In the genomic region with DNA sequence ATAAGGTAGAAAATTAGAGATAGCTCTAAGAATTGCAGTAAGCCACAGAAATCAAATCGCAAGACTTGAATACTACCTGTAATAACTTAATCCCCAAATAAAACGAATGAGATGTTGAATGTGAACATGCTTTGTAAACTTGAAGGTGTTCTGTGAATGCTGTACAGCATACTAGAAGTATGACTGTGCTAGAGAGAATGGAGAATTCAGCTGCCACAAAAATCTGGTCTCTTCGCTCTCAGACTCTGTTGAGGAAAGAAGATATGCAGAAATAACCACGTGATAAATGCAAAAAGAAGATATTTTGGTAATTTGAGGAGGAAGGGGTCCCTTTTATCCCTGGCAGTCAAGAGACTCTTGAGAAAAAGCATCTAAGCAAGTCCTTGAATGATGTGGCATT, we compare ENCODE assay signal across 14 cellular contexts. TPM values are rescaled to one million over a fixed set of nuclear protein-coding genes. Genes with fewer than 3 reads are reported as not detected.
DNase-seq lines count a peak whose midpoint lies in the region; FAIRE-seq and TF ChIP-seq lines count a peak whose summit lies in the region.
"Had no signal": no experiment of that assay in that cellular context is flagged by ENCODE, and none has a peak within 500 bp of the region (broad histone marks: within the 10 kb centered on the region; RNA-seq: fewer than 3 reads in every experiment).

No MANE protein-coding gene starts in this region.

- peaks cover 69% of the 10 kb centered on the region for H3K4me1 ChIP-seq in muscle layer of colon (ENCODE audit: insufficient read depth, low read length)

- TF ChIP-seq CTCF in GM12864 (IDR thresholded peaks at IDR 0.05; ENCODE audit: low read depth, low read length, missing control alignments) (no peak), chondrocyte (IDR thresholded peaks at IDR 0.05) (no peak), D721Med (IDR thresholded peaks at IDR 0.05; ENCODE audit: insufficient read depth, missing control alignments) (no peak)

- H3K4me3 Mint-ChIP-seq in chondrocyte (ENCODE audit: unreplicated experiment): no peak overlapping the region

- H3K9ac ChIP-seq in muscle layer of colon (ENCODE audit: low read length): no peak overlapping the region

- DNase-seq in AG08396 (ENCODE audit: low spot score) (peak; percentile 59), GM12864 (ENCODE audit: low read depth) (no peak), chondrocyte (ENCODE audit: low spot score) (no peak), GM19240 (ENCODE audit: insufficient read length, low spot score) (no peak), NCI-H1694 treated with DMSO at 0.1 percent for 48 hours (lab: John Stamatoyannopoulos, UW) (no peak), D721Med (ENCODE audit: insufficient read length, low spot score) (no peak), GOT3 (lab: John Stamatoyannopoulos, UW) (no peak)
- DNase-seq: activated CD4-positive, alpha-beta T cell treated with anti-CD3 and anti-CD28 coated beads, Interleukin-2, amount 50 U/mL, for 1 hour; amygdala; kidney glomerular epithelial cell; ovary; stimulated activated CD4-positive, alpha-beta T cell treated with anti-CD3 and anti-CD28 coated beads, Interleukin-4, amount 100 ng/mL, for 4 hours had no signal

- peaks cover 54% of the 10 kb centered on the region for H3K4me1 Mint-ChIP-seq in chondrocyte (ENCODE audit: low read depth)

- H3K27ac ChIP-seq in muscle layer of colon (ENCODE audit: low read depth, low read length): peak overlapping the region; percentile 78
- H3K27ac ChIP-seq: ovary had no signal

- H3K4me3 ChIP-seq in GM12864 (ENCODE audit: low read depth, low read length) (peak overlapping the region; percentile 41), muscle layer of colon (ENCODE audit: low read depth in 1 of 2, low read length in 2 of 2) (no peak overlapping the region)
- H3K4me3 ChIP-seq: ovary, tibial nerve had no signal

- no peaks in the 10 kb centered on the region for H3K9me3 Mint-ChIP-seq in chondrocyte (ENCODE audit: low read depth)

- H3K27ac Mint-ChIP-seq in chondrocyte (ENCODE audit: unreplicated experiment): peak overlapping the region; percentile 76

- H3K9me3 ChIP-seq in muscle layer of colon (ENCODE audit: low read length): no peaks in the 10 kb centered on the region
- H3K9me3 ChIP-seq: ovary, tibial nerve had no signal

- peaks cover 28% of the 10 kb centered on the region for H3K36me3 ChIP-seq in muscle layer of colon (ENCODE audit: insufficient read depth, low read length)
- H3K36me3 ChIP-seq: ovary had no signal

- H3K36me3 Mint-ChIP-seq in chondrocyte (ENCODE audit: low read depth): peaks cover 24% of the 10 kb centered on the region

- H3K27me3 Mint-ChIP-seq in chondrocyte (ENCODE audit: low read depth): no peaks in the 10 kb centered on the region

- FAIRE-seq in D721Med (lab: Jason Lieb, UNC): no peak

- no peaks in the 10 kb centered on the region for H3K27me3 ChIP-seq in muscle layer of colon (ENCODE audit: control insufficient read depth in 1 of 2, insufficient read depth in 2 of 2, low read length in 2 of 2)
- H3K27me3 ChIP-seq: ovary, tibial nerve had no signal

RNA-seq across cellular contexts. Expression of gene ZBTB38, which starts 37.3 kb away (rescaled TPM):
- 50.4 to 71.1 TPM (median 64.6 TPM) in 3 replicates for total RNA-seq in chondrocyte
